ENCODE assay signal across 18 cellular contexts in genomic region chr6:153618371-153619328, GRCh38.
DNase-seq lines count a peak whose midpoint lies in the region; ATAC-seq and TF ChIP-seq lines count a peak whose summit lies in the region.
"Had no signal": no experiment of that assay in that cellular context is flagged by ENCODE, and none has a peak within 500 bp of the region (broad histone marks: within the 10 kb centered on the region; RNA-seq: fewer than 3 reads in every experiment).

No MANE protein-coding gene starts in this region.

- H3K27ac Mint-ChIP-seq in CD8-positive, alpha-beta T cell, result no peak overlapping the region
- H3K27ac Mint-ChIP-seq: GM23338 had no signal

- H3K79me2 ChIP-seq in smooth muscle cell (ENCODE audit: low read depth), result no peaks in the 10 kb centered on the region

- no peaks in the 10 kb centered on the region for H3K27me3 Mint-ChIP-seq in CD8-positive, alpha-beta T cell (ENCODE audit: low read depth)

- H3K18ac ChIP-seq in mesenchymal stem cell (ENCODE audit: low read depth in 1 of 2, low read length in 2 of 2), result no peak overlapping the region

- no peak for TF ChIP-seq CTCF in heart left ventricle (IDR thresholded peaks at IDR 0.05)
- no peak for TF ChIP-seq CTCF in right atrium auricular region (IDR thresholded peaks at IDR 0.05)
- TF ChIP-seq CTCF in smooth muscle cell (IDR thresholded peaks at IDR 0.05; ENCODE audit: borderline replicate concordance, insufficient read depth, poor library complexity, severe bottlenecking), result no peak
- no peak for TF ChIP-seq CTCF in CD8-positive, alpha-beta T cell (IDR thresholded peaks at IDR 0.05)

- DNase-seq in heart left ventricle (peak in 1 of 5 donors; percentile 19), right atrium auricular region (ENCODE audit: low spot score) (no peak), dermis blood vessel endothelial cell (peak; percentile 1), mesenchymal stem cell (peak; percentile 42), smooth muscle cell (lab: John Stamatoyannopoulos, UW; ENCODE audit: unreplicated experiment) (no peak), SK-N-DZ (ENCODE audit: low spot score) (no peak)
- DNase-seq in CD8-positive, alpha-beta T cell, result no peak
- DNase-seq in effector CD4-positive, alpha-beta T cell, result no peak
- DNase-seq: COR-L47, KBM-7, NCI-H1436 treated with DMSO at 0.1 percent for 48 hours, NCI-H2227 treated with DMSO at 0.1 percent for 48 hours, NCI-H526, PC-3 had no signal

- no peak overlapping the region for H3K4me3 ChIP-seq in heart left ventricle
- no peak overlapping the region for H3K4me3 ChIP-seq in right atrium auricular region
- H3K4me3 ChIP-seq in mesenchymal stem cell (ENCODE audit: insufficient read depth in 1 of 2, low read depth in 1 of 2, low read length in 2 of 2), result no peak overlapping the region
- no peak overlapping the region for H3K4me3 ChIP-seq in smooth muscle cell
- H3K4me3 ChIP-seq in CD8-positive, alpha-beta T cell (ENCODE audit: low read depth, low read length), result no peak overlapping the region
- H3K4me3 ChIP-seq: GM12878, GM23338 had no signal

- H2BK120ac ChIP-seq in mesenchymal stem cell (ENCODE audit: low read depth, low read length), result no peak overlapping the region

- peak in 3 of 4 donors; percentile 48 to 86 (median 69) for ATAC-seq in heart left ventricle
- ATAC-seq in CD8-positive, alpha-beta T cell, result no peak
- ATAC-seq: GM12878, GM23338, PC-3 had no signal

- peaks cover 0 to 3% (median 0%) of the 10 kb centered on the region in 12 donors for H3K9me3 ChIP-seq in heart left ventricle
- H3K9me3 ChIP-seq in right atrium auricular region, result peaks cover 0 to 4% of the 10 kb centered on the region in 2 donors
- no peaks in the 10 kb centered on the region for H3K9me3 ChIP-seq in mesenchymal stem cell (ENCODE audit: control insufficient read depth, low read length)
- no peaks in the 10 kb centered on the region for H3K9me3 ChIP-seq in smooth muscle cell (replicated peaks; ENCODE audit: low read depth)
- H3K9me3 ChIP-seq in CD8-positive, alpha-beta T cell (ENCODE audit: low read length), result no peaks in the 10 kb centered on the region

- POLR2A ChIA-PET in CD8-positive, alpha-beta T cell (lab: Charles Lee), result no interaction called here

- H2AK5ac ChIP-seq in mesenchymal stem cell (ENCODE audit: low read length, severe bottlenecking), result no peak overlapping the region

- no peak overlapping the region for H2AFZ ChIP-seq in mesenchymal stem cell (ENCODE audit: low read depth, low read length)
- peak overlapping the region; percentile 35 for H2AFZ ChIP-seq in smooth muscle cell (ENCODE audit: low read depth)
- H2AFZ ChIP-seq: GM23338 had no signal

- no peaks in the 10 kb centered on the region for H3K4me1 Mint-ChIP-seq in CD8-positive, alpha-beta T cell (ENCODE audit: low read depth)
- H3K4me1 Mint-ChIP-seq: GM23338 had no signal

- H3K36me3 Mint-ChIP-seq in CD8-positive, alpha-beta T cell, result no peaks in the 10 kb centered on the region

- no peak overlapping the region for H3K23ac ChIP-seq in mesenchymal stem cell (ENCODE audit: low read length in 2 of 2)

- H4K91ac ChIP-seq in mesenchymal stem cell (ENCODE audit: low read length), result no peak overlapping the region

- no peaks in the 10 kb centered on the region for H3F3A ChIP-seq in smooth muscle cell (ENCODE audit: low read depth)

- H4K20me1 ChIP-seq in smooth muscle cell (ENCODE audit: low read depth), result no peaks in the 10 kb centered on the region

- no peak overlapping the region for H3K4me3 Mint-ChIP-seq in CD8-positive, alpha-beta T cell
- H3K4me3 Mint-ChIP-seq: GM23338 had no signal

- no peaks in the 10 kb centered on the region for H3K9me3 Mint-ChIP-seq in CD8-positive, alpha-beta T cell
- H3K9me3 Mint-ChIP-seq: GM23338 had no signal

- TF ChIP-seq POLR2A in heart left ventricle (IDR thresholded peaks at IDR 0.05), result no peak

- H2BK15ac ChIP-seq in mesenchymal stem cell (ENCODE audit: low read depth, poor library complexity, severe bottlenecking), result no peak overlapping the region

- no peak overlapping the region for H3K4me2 ChIP-seq in mesenchymal stem cell (ENCODE audit: low read length, poor library complexity, severe bottlenecking)
- peak overlapping the region; percentile 73 for H3K4me2 ChIP-seq in smooth muscle cell
- H3K4me2 ChIP-seq: GM23338 had no signal

- CTCF ChIA-PET in CD8-positive, alpha-beta T cell (lab: Charles Lee), result no interaction called here

- intact Hi-C loops in heart left ventricle (cut with DNase I), result no loop called here
- intact Hi-C loops in CD8-positive, alpha-beta T cell (cut with DNase I, micrococcal nuclease), result no loop called here

- no peak overlapping the region for H4K8ac ChIP-seq in mesenchymal stem cell (ENCODE audit: low read length)

- no peaks in the 10 kb centered on the region for H3K79me1 ChIP-seq in mesenchymal stem cell (replicated peaks; ENCODE audit: low read length, poor library complexity, severe bottlenecking)

- H3K27me3 ChIP-seq in heart left ventricle (no peaks in the 10 kb centered on the region), right atrium auricular region (no peaks in the 10 kb centered on the region), mesenchymal stem cell (ENCODE audit: control insufficient read depth in 1 of 2, insufficient read depth in 1 of 2, low read length in 2 of 2) (no peaks in the 10 kb centered on the region), smooth muscle cell (ENCODE audit: low read depth) (no peaks in the 10 kb centered on the region)
- H3K27me3 ChIP-seq in CD8-positive, alpha-beta T cell (ENCODE audit: insufficient read depth, low read length), result no peaks in the 10 kb centered on the region

- 29 to 39% (median 33%) methylated on average over 8 of the region's 8 CpGs for whole genome bisulfite sequencing in heart left ventricle, 4 donors
- 46% methylated on average over 4 of the region's 8 CpGs for WGBS in mesenchymal stem cell
- 33% methylated on average over 8 of the region's 8 CpGs for WGBS in smooth muscle cell (ENCODE audit: low lambda C conversion rate)

- H2BK12ac ChIP-seq in mesenchymal stem cell (ENCODE audit: low read length in 2 of 2), result no peak overlapping the region

- H3K36me3 ChIP-seq in heart left ventricle (no peaks in the 10 kb centered on the region), right atrium auricular region (no peaks in the 10 kb centered on the region), mesenchymal stem cell (ENCODE audit: control insufficient read depth in 1 of 2, insufficient read depth in 2 of 2, low read depth in 1 of 2, low read length in 2 of 2) (no peaks in the 10 kb centered on the region), smooth muscle cell (ENCODE audit: low read depth) (no peaks in the 10 kb centered on the region)
- no peaks in the 10 kb centered on the region for H3K36me3 ChIP-seq in CD8-positive, alpha-beta T cell (ENCODE audit: insufficient read depth, low read length)

- H3K4ac ChIP-seq in mesenchymal stem cell (ENCODE audit: low read depth in 1 of 2, low read length in 2 of 2), result no peak overlapping the region

- H2BK5ac ChIP-seq in mesenchymal stem cell (ENCODE audit: low read depth, low read length, poor library complexity, severe bottlenecking), result no peak overlapping the region

- H3K9ac ChIP-seq in mesenchymal stem cell (ENCODE audit: low read length) (no peak overlapping the region), smooth muscle cell (ENCODE audit: low read depth) (no peak overlapping the region)

- peak overlapping the region in 5 of 12 donors; percentile 9 to 35 (median 26) for H3K27ac ChIP-seq in heart left ventricle
- H3K27ac ChIP-seq in right atrium auricular region, result peak overlapping the region in 1 of 2 donors; percentile 60
- no peak overlapping the region for H3K27ac ChIP-seq in mesenchymal stem cell (ENCODE audit: low read length, poor library complexity, severe bottlenecking)
- H3K27ac ChIP-seq in smooth muscle cell (ENCODE audit: low read depth), result no peak overlapping the region
- H3K27ac ChIP-seq in CD8-positive, alpha-beta T cell (ENCODE audit: low read depth, low read length), result no peak overlapping the region
- H3K27ac ChIP-seq: C4-2B, HL-60 had no signal

- no peak overlapping the region for H3K14ac ChIP-seq in mesenchymal stem cell (ENCODE audit: low read length in 2 of 2)

- H3K4me1 ChIP-seq in heart left ventricle (peaks cover 0 to 16% (median 9%) of the 10 kb centered on the region in 12 donors), right atrium auricular region (peaks cover 0 to 12% of the 10 kb centered on the region in 2 donors), mesenchymal stem cell (ENCODE audit: control insufficient read depth, insufficient read depth, low read depth, low read length) (no peaks in the 10 kb centered on the region), smooth muscle cell (ENCODE audit: low read depth) (no peaks in the 10 kb centered on the region)
- H3K4me1 ChIP-seq in CD8-positive, alpha-beta T cell (ENCODE audit: insufficient read depth, low read length), result no peaks in the 10 kb centered on the region

Comparison
In these comparisons a context has a peak if more than half of its experiments do, and no peak if none do; other contexts are left out.
1. DNase-seq: peak in dermis blood vessel endothelial cell (single experiment) and mesenchymal stem cell (single experiment); none in right atrium auricular region (single experiment), smooth muscle cell (single experiment), CD8-positive, alpha-beta T cell (0 of 7), effector CD4-positive, alpha-beta T cell (single experiment) and SK-N-DZ (single experiment).